Comparison of ENCODE assay signal across 15 cellular contexts in the genomic region with DNA sequence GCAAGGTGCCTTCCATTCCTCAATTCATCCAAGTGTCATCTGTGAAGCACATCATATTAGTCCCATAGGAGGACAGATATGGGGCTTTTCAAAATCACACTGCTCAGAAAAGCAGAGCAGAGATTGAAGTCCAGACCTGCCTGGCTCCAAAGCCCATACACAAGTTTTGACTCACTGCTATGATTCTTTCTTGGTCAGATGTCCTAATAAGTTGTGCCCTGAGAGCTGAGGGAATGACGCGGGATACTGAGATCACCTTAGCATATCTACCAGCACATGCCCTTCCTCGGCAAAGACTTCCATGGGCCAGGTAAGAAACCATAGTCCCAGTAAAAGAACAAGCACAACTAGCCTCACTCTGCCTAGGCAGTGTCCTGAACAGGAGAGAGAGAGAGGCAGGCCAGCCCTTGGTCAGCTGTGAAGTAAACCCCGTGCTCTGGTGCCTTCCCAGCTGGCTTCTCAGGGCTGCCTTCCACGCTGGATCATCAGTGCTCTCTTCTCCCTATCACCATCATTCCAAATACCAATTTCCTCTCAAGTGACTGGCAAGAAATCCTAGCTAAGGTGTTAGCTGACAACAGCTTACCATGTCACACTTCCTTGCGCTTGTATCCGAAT.
DNase-seq lines count a peak whose midpoint lies in the region; ATAC-seq and TF ChIP-seq lines count a peak whose summit lies in the region.
"Had no signal": no experiment of that assay in that cellular context is flagged by ENCODE, and none has a peak within 500 bp of the region (broad histone marks: within the 10 kb centered on the region; RNA-seq: fewer than 3 reads in every experiment).

No MANE protein-coding gene starts in this region.

- 77% methylated on average over 7 of the region's 7 CpGs for WGBS in right cardiac atrium

- H3K9me3 ChIP-seq in ascending aorta (no peaks in the 10 kb centered on the region), right cardiac atrium (ENCODE audit: control insufficient read depth, low read length) (no peaks in the 10 kb centered on the region), stomach smooth muscle (ENCODE audit: control insufficient read depth in 2 of 2, low read length in 2 of 2) (no peaks in the 10 kb centered on the region)
- H3K9me3 ChIP-seq: SJCRH30 had no signal

- no peak overlapping the region for H3K9ac ChIP-seq in stomach smooth muscle (ENCODE audit: low read length in 2 of 2)

- peak in 1 of 2 donors; percentile 42 for ATAC-seq in right cardiac atrium
- ATAC-seq in GM21576 (IDR thresholded peaks at IDR 0.05; ENCODE audit: unreplicated experiment): no peak
- no peak for ATAC-seq in HG03097 (IDR thresholded peaks at IDR 0.05; ENCODE audit: low FRiP score, unreplicated experiment)
- ATAC-seq: HCT116, Panc1 had no signal

- H3K27me3 ChIP-seq in ascending aorta (no peaks in the 10 kb centered on the region), dorsolateral prefrontal cortex (no peaks in the 10 kb centered on the region), right cardiac atrium (ENCODE audit: control insufficient read depth, insufficient read depth) (no peaks in the 10 kb centered on the region), stomach smooth muscle (ENCODE audit: control insufficient read depth in 1 of 2, insufficient read depth in 2 of 2, low read length in 2 of 2) (no peaks in the 10 kb centered on the region)
- H3K27me3 ChIP-seq: SJCRH30 had no signal

- no peak overlapping the region for H3K4me3 ChIP-seq in ascending aorta
- no peak overlapping the region for H3K4me3 ChIP-seq in dorsolateral prefrontal cortex
- no peak overlapping the region for H3K4me3 ChIP-seq in right cardiac atrium (ENCODE audit: low read length)
- H3K4me3 ChIP-seq in stomach smooth muscle (ENCODE audit: low read length in 2 of 2): no peak overlapping the region
- H3K4me3 ChIP-seq: SJCRH30 had no signal

- peak in 1 of 2 donors; percentile 44 for DNase-seq in ascending aorta (ENCODE audit: low spot score in 2 of 2)
- DNase-seq in dorsolateral prefrontal cortex: peak in 1 of 10 donors; percentile 37
- DNase-seq in right cardiac atrium: no peak
- no peak for DNase-seq in activated CD4-positive, alpha-beta T cell treated with anti-CD3 and anti-CD28 coated beads for 1 hour
- DNase-seq: KG1; NCI-H1092; NCI-H1436; NCI-H187 treated with DMSO at 0.1 percent for 48 hours; NK-92 treated with Interleukin-12 subunit alpha and Interleukin-12 subunit beta, amount 100 ng/mL, for 24 hours; SJCRH30 had no signal

- H3K36me3 ChIP-seq in ascending aorta (no peaks in the 10 kb centered on the region), stomach smooth muscle (ENCODE audit: control insufficient read depth in 2 of 2, insufficient read depth in 2 of 2, low read length in 2 of 2) (peaks cover 1 to 12% of the 10 kb centered on the region in 2 donors)
- H3K36me3 ChIP-seq: SJCRH30 had no signal

- peak overlapping the region; percentile 83 to 88 for H3K27ac ChIP-seq in ascending aorta
- peak overlapping the region in 50 of 59 donors; percentile 24 to 85 (median 64) for H3K27ac ChIP-seq in dorsolateral prefrontal cortex
- H3K27ac ChIP-seq in right cardiac atrium (ENCODE audit: low read length): peak overlapping the region; percentile 11
- peak overlapping the region; percentile 66 for H3K27ac ChIP-seq in stomach smooth muscle (ENCODE audit: low read length)
- H3K27ac ChIP-seq: SJCRH30 had no signal

- intact Hi-C loops in ascending aorta (cut with DNase I) (loop anchor here (5.0 kb wide), 1 partner anchor 72 kb away; a partner anchor contains a TSS), dorsolateral prefrontal cortex (cut with DNase I) (no loop called here), right cardiac atrium (cut with DNase I) (no loop called here)

- TF ChIP-seq CTCF in ascending aorta (IDR thresholded peaks at IDR 0.05) (no peak), dorsolateral prefrontal cortex (IDR thresholded peaks at IDR 0.05 in 54 of 56, conservative IDR thresholded peaks at IDR 0.05 in 2 of 56; ENCODE audit: low read depth in 1 of 56, partially characterized antibody in 56 of 56) (no peak)

- H3K4me1 ChIP-seq in ascending aorta (peaks cover 14 to 35% of the 10 kb centered on the region in 2 donors), right cardiac atrium (ENCODE audit: control insufficient read depth, insufficient read depth, low read length) (peaks cover 7% of the 10 kb centered on the region), stomach smooth muscle (ENCODE audit: control insufficient read depth, insufficient read depth, low read length) (peaks cover 41% of the 10 kb centered on the region)
- H3K4me1 ChIP-seq: SJCRH30 had no signal

Comparison
In these comparisons a context has a peak if more than half of its experiments do, and no peak if none do; other contexts are left out.
1. H3K27ac ChIP-seq: peak in every context shown above with its lines; median percentile 86 in ascending aorta; 66 in stomach smooth muscle; 64 in dorsolateral prefrontal cortex; 11 in right cardiac atrium.